In the genomic region with DNA sequence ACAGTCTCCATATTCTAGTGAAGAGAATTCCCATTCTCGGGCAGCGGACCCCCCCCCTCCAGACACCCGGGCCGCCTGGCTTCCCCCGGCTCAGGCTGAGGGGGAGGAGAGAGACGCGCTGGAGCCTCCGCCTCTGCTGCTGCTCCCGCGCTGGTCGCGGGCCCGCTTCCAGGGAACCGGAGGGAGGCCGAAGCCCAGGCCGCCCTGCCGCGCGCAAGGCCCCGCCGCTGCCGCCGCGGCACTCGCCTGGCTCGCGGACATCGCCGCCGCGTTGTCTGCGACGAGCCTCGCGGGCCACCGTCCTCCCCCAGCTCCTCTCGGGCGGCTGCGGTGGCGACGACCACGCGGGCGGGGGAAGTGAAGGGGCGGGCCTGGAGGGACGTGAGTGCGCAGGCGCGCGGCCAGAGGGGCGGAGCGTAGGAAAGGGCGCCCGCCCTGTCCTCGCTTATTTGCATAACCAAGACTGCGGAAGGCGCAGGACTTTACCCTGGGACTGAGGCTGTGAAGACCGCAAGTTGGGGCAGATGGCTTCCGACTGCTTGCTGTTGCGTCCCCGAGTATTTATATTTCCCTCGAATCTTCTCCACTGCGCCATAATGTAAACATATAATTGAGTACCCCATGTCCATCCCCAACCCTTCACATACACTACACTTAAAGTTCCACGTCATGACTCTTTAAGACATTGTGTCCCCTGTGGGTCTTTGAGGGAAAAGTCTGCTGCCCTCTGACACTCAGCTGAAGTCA, we compare ENCODE assay signal across 1 cellular context.
A peak's percentile ranks its signal among the peaks of the same experiment; 100 is the strongest.
TF ChIP-seq lines count a peak whose summit lies in the region.

A gene with protein sequence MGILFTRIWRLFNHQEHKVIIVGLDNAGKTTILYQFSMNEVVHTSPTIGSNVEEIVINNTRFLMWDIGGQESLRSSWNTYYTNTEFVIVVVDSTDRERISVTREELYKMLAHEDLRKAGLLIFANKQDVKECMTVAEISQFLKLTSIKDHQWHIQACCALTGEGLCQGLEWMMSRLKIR (minus strand): TSS at position 279 of the 747 bp plus-strand sequence. CDS start 245 bp downstream, at position 34.

TF ChIP-seq in HepG2, 621 proteins besides CTCF, POLR2A, EP300 and RAD21 (continued from another document and continues in another):
- TF ChIP-seq E2F1 (CRISPR knock-in tag; IDR thresholded peaks at IDR 0.05) (no peak; the same call in 1 of the 2 replicates), ZNF749 (CRISPR knock-in tag; IDR thresholded peaks at IDR 0.05; ENCODE audit: borderline replicate concordance) (peak; percentile 90), ZNF841 (CRISPR knock-in tag; IDR thresholded peaks at IDR 0.05; ENCODE audit: borderline replicate concordance) (no peak), SATB2 (CRISPR knock-in tag; IDR thresholded peaks at IDR 0.05) (0 out of 2 replicates have a peak, but pooled peaks have one; percentile 64), ELF4 (CRISPR knock-in tag; IDR thresholded peaks at IDR 0.05; ENCODE audit: borderline replicate concordance) (no peak), ZNF629 (CRISPR knock-in tag; conservative IDR thresholded peaks at IDR 0.05) (0 out of 2 replicates have a peak, but pooled peaks have one; percentile 7), KMT2A (CRISPR knock-in tag; IDR thresholded peaks at IDR 0.05) (peak; percentile 87), PTBP1 (IDR thresholded peaks at IDR 0.05; ENCODE audit: low read depth, low read length, poor library complexity, severe bottlenecking) (no peak), KAT8 (CRISPR knock-in tag; IDR thresholded peaks at IDR 0.05) (peak; percentile 93), ZNF484 (CRISPR knock-in tag; IDR thresholded peaks at IDR 0.05; ENCODE audit: borderline replicate concordance, low read depth) (no peak), ARNT2 (CRISPR knock-in tag; IDR thresholded peaks at IDR 0.05; ENCODE audit: low read depth) (peak; percentile 98), ZNF441 (CRISPR knock-in tag; IDR thresholded peaks at IDR 0.05; ENCODE audit: borderline replicate concordance) (no peak; the same call in 1 of the 2 replicates), ZNF17 (CRISPR knock-in tag; IDR thresholded peaks at IDR 0.05) (no peak), ZBTB42 (CRISPR knock-in tag; IDR thresholded peaks at IDR 0.05) (peak; percentile 81; the same call in 1 of the 2 replicates), ZNF292 (CRISPR knock-in tag; IDR thresholded peaks at IDR 0.05; ENCODE audit: borderline replicate concordance, low read depth) (no peak), ZNF333 (CRISPR knock-in tag; IDR thresholded peaks at IDR 0.05; ENCODE audit: borderline replicate concordance) (peak; percentile 83; the same call in 1 of the 2 replicates), ZNF101 (CRISPR knock-in tag; IDR thresholded peaks at IDR 0.05; ENCODE audit: borderline replicate concordance, low read depth) (peak; percentile 37; the same call in 1 of the 2 replicates), ETV5 (CRISPR knock-in tag; IDR thresholded peaks at IDR 0.05; ENCODE audit: borderline replicate concordance) (no peak; the same call in 1 of the 2 replicates), ZNF547 (CRISPR knock-in tag; IDR thresholded peaks at IDR 0.05) (peak; percentile 62; the same call in 1 of the 2 replicates), HMG20B (CRISPR knock-in tag; conservative IDR thresholded peaks at IDR 0.05) (no peak), RCOR2 (CRISPR knock-in tag; IDR thresholded peaks at IDR 0.05) (0 out of 2 replicates have a peak, but pooled peaks have one; percentile 30), MXI1 (IDR thresholded peaks at IDR 0.05; ENCODE audit: borderline replicate concordance, low read depth, low read length) (peak; percentile 85; the same call in 2 of the 3 replicates), ZBTB3 (CRISPR knock-in tag; IDR thresholded peaks at IDR 0.05; ENCODE audit: borderline replicate concordance, low read depth) (peak; percentile 47; the same call in 1 of the 2 replicates), NFKB2 (CRISPR knock-in tag; IDR thresholded peaks at IDR 0.05; ENCODE audit: borderline replicate concordance) (peak; percentile 89), ZNF512B (CRISPR knock-in tag; IDR thresholded peaks at IDR 0.05; ENCODE audit: borderline replicate concordance) (no peak), ZNF552 (CRISPR knock-in tag; IDR thresholded peaks at IDR 0.05; ENCODE audit: borderline replicate concordance) (0 out of 2 replicates have a peak, but pooled peaks have one; percentile 73), NAIF1 (CRISPR knock-in tag; IDR thresholded peaks at IDR 0.05; ENCODE audit: borderline replicate concordance) (no peak), ZSCAN9 (CRISPR knock-in tag; IDR thresholded peaks at IDR 0.05; ENCODE audit: borderline replicate concordance) (0 out of 2 replicates have a peak, but pooled peaks have one; percentile 14), PLRG1 (conservative IDR thresholded peaks at IDR 0.05) (no peak), ZNF891 (CRISPR knock-in tag; IDR thresholded peaks at IDR 0.05) (no peak; the same call in none of the 2 replicates), MNT (IDR thresholded peaks at IDR 0.05) (peak; percentile 39), ARID4A (CRISPR knock-in tag; IDR thresholded peaks at IDR 0.05; ENCODE audit: borderline replicate concordance) (peak; percentile 84), ZNF777 (CRISPR knock-in tag; IDR thresholded peaks at IDR 0.05) (peak; percentile 58; the same call in 1 of the 2 replicates), ZNF747 (CRISPR knock-in tag; IDR thresholded peaks at IDR 0.05; ENCODE audit: borderline replicate concordance) (0 out of 2 replicates have a peak, but pooled peaks have one; percentile 54), HNRNPH1 (optimal IDR thresholded peaks at IDR 0.05; ENCODE audit: low read depth, low read length) (no peak), RXRB (CRISPR knock-in tag; IDR thresholded peaks at IDR 0.05; ENCODE audit: borderline replicate concordance) (peak; percentile 53; the same call in 1 of the 2 replicates)
- TF ChIP-seq, protein P1, sequence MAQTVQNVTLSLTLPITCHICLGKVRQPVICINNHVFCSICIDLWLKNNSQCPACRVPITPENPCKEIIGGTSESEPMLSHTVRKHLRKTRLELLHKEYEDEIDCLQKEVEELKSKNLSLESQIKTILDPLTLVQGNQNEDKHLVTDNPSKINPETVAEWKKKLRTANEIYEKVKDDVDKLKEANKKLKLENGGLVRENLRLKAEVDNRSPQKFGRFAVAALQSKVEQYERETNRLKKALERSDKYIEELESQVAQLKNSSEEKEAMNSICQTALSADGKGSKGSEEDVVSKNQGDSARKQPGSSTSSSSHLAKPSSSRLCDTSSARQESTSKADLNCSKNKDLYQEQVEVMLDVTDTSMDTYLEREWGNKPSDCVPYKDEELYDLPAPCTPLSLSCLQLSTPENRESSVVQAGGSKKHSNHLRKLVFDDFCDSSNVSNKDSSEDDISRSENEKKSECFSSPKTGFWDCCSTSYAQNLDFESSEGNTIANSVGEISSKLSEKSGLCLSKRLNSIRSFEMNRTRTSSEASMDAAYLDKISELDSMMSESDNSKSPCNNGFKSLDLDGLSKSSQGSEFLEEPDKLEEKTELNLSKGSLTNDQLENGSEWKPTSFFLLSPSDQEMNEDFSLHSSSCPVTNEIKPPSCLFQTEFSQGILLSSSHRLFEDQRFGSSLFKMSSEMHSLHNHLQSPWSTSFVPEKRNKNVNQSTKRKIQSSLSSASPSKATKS (CRISPR knock-in tag; IDR thresholded peaks at IDR 0.05) = no peak
- TF ChIP-seq, protein P2, sequence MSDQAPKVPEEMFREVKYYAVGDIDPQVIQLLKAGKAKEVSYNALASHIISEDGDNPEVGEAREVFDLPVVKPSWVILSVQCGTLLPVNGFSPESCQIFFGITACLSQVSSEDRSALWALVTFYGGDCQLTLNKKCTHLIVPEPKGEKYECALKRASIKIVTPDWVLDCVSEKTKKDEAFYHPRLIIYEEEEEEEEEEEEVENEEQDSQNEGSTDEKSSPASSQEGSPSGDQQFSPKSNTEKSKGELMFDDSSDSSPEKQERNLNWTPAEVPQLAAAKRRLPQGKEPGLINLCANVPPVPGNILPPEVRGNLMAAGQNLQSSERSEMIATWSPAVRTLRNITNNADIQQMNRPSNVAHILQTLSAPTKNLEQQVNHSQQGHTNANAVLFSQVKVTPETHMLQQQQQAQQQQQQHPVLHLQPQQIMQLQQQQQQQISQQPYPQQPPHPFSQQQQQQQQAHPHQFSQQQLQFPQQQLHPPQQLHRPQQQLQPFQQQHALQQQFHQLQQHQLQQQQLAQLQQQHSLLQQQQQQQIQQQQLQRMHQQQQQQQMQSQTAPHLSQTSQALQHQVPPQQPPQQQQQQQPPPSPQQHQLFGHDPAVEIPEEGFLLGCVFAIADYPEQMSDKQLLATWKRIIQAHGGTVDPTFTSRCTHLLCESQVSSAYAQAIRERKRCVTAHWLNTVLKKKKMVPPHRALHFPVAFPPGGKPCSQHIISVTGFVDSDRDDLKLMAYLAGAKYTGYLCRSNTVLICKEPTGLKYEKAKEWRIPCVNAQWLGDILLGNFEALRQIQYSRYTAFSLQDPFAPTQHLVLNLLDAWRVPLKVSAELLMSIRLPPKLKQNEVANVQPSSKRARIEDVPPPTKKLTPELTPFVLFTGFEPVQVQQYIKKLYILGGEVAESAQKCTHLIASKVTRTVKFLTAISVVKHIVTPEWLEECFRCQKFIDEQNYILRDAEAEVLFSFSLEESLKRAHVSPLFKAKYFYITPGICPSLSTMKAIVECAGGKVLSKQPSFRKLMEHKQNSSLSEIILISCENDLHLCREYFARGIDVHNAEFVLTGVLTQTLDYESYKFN (CRISPR knock-in tag; conservative IDR thresholded peaks at IDR 0.05) = peak; percentile 79
- TF ChIP-seq, protein P3, sequence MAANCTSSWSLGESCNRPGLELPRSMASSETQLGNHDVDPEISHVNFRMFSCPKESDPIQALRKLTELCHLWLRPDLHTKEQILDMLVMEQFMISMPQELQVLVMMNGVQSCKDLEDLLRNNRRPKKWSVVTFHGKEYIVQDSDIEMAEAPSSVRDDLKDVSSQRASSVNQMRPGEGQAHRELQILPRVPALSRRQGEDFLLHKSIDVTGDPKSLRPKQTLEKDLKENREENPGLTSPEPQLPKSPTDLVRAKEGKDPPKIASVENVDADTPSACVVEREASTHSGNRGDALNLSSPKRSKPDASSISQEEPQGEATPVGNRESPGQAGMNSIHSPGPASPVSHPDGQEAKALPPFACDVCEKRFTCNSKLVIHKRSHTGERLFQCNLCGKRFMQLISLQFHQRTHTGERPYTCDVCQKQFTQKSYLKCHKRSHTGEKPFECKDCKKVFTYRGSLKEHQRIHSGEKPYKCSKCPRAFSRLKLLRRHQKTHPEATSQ (CRISPR knock-in tag; IDR thresholded peaks at IDR 0.05; ENCODE audit: borderline replicate concordance) = no peak
